ENCODE assay signal across 7 cellular contexts in the genomic region with DNA sequence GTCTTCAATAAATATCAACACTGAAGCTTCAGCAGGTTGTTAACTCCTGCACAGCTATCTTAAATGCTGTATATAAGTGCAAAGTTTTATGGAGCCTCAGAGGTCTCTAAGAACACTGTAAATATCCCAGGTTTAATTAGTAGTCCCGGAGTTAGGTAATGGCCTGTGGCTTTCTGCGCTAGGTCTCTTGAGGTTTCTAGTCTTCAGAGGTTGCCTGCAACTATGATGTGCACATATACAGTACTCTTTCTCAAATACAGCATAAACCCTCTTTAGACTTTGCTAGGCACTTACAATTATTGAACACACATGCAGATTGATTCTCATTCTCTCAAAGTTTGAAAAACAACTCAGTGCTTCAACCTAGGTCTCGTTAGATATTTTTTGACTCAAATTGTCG. TPM values are rescaled to one million over a fixed set of nuclear protein-coding genes. Genes with fewer than 3 reads are reported as not detected.
DNase-seq lines count a peak whose midpoint lies in the region; ATAC-seq and TF ChIP-seq lines count a peak whose summit lies in the region.

No MANE protein-coding gene starts in this region.

- H3K4me3 Mint-ChIP-seq in T-helper 17 cell: peak overlapping the region; percentile 98

- H3K27me3 Mint-ChIP-seq in T-helper 17 cell: no peaks in the 10 kb centered on the region

- no peak for ATAC-seq in T-helper 17 cell
- no peak for ATAC-seq in gastroesophageal sphincter
- no peak for ATAC-seq in left lobe of liver
- no peak for ATAC-seq in HG03025 (IDR thresholded peaks at IDR 0.05; ENCODE audit: low FRiP score, unreplicated experiment)
- ATAC-seq in HG02759 (IDR thresholded peaks at IDR 0.05; ENCODE audit: unreplicated experiment): no peak

- no peak overlapping the region for H3K9ac ChIP-seq in HUES6 (ENCODE audit: low read length)

- H3K36me3 Mint-ChIP-seq in T-helper 17 cell (ENCODE audit: low read depth): peaks cover 7% of the 10 kb centered on the region

- TF ChIP-seq CTCF in gastroesophageal sphincter (IDR thresholded peaks at IDR 0.05): no peak
- no peak for TF ChIP-seq CTCF in stomach (IDR thresholded peaks at IDR 0.05)

- H3K27ac Mint-ChIP-seq in T-helper 17 cell: peak overlapping the region; percentile 96

- no peaks in the 10 kb centered on the region for H3K27me3 ChIP-seq in HUES6 (ENCODE audit: control insufficient read depth, insufficient read depth, low read length)
- no peaks in the 10 kb centered on the region for H3K27me3 ChIP-seq in gastroesophageal sphincter
- H3K27me3 ChIP-seq in stomach: no peaks in the 10 kb centered on the region

- peaks cover 11% of the 10 kb centered on the region for H3K4me1 ChIP-seq in HUES6 (ENCODE audit: control insufficient read depth, insufficient read depth, low read length)
- H3K4me1 ChIP-seq in gastroesophageal sphincter: peaks cover 0 to 18% (median 5%) of the 10 kb centered on the region in 3 donors
- H3K4me1 ChIP-seq in stomach: peaks cover 7 to 19% (median 16%) of the 10 kb centered on the region in 4 donors

- no peak for TF ChIP-seq POLR2A in gastroesophageal sphincter (IDR thresholded peaks at IDR 0.05)
- TF ChIP-seq POLR2A in stomach (IDR thresholded peaks at IDR 0.05): no peak

- no peak overlapping the region for H3K27ac ChIP-seq in HUES6 (ENCODE audit: low read depth, low read length)
- H3K27ac ChIP-seq in gastroesophageal sphincter: peak overlapping the region in 3 of 4 donors; percentile 98 to 99 (median 98)
- H3K27ac ChIP-seq in stomach: peak overlapping the region in 4 of 5 donors; percentile 95 to 99 (median 98)

- DNase-seq in T-helper 17 cell: no peak
- DNase-seq in stomach: no peak
- DNase-seq in left lobe of liver (ENCODE audit: low spot score): no peak

- WGBS in gastroesophageal sphincter (ENCODE audit: low coverage in 1 of 2), 2 donors: 38 to 51% methylated on average over 3 to 4 of the region's 4 CpGs
- 26 to 43% (median 35%) methylated on average over 4 of the region's 4 CpGs for WGBS in stomach, 5 donors

- peaks cover 38% of the 10 kb centered on the region for H3K4me1 Mint-ChIP-seq in T-helper 17 cell

- no peaks in the 10 kb centered on the region for H3K36me3 ChIP-seq in HUES6 (ENCODE audit: control insufficient read depth, insufficient read depth, low read length)
- H3K36me3 ChIP-seq in gastroesophageal sphincter: no peaks in the 10 kb centered on the region
- H3K36me3 ChIP-seq in stomach: no peaks in the 10 kb centered on the region

- no peaks in the 10 kb centered on the region for H3K9me3 ChIP-seq in HUES6 (ENCODE audit: control insufficient read depth, insufficient read depth, low read depth, low read length)
- no peaks in the 10 kb centered on the region for H3K9me3 ChIP-seq in T-helper 17 cell (ENCODE audit: control insufficient read depth, low read length, poor library complexity, severe bottlenecking)
- H3K9me3 ChIP-seq in gastroesophageal sphincter: no peaks in the 10 kb centered on the region
- no peaks in the 10 kb centered on the region for H3K9me3 ChIP-seq in stomach

- TF ChIP-seq EP300 in gastroesophageal sphincter (IDR thresholded peaks at IDR 0.05) (no peak), stomach (IDR thresholded peaks at IDR 0.05) (no peak)

- peak overlapping the region; percentile 95 for H3K4me3 ChIP-seq in HUES6 (ENCODE audit: low read depth, low read length)
- H3K4me3 ChIP-seq in gastroesophageal sphincter: peak overlapping the region in 1 of 2 donors; percentile 88
- H3K4me3 ChIP-seq in stomach: peak overlapping the region; percentile 88 to 94 (median 90)

- intact Hi-C loops in stomach (cut with DNase I; ENCODE audit: low total_unique reads): loop anchor here (10.0 kb wide), 1 partner anchor 254 kb away; no protein-coding TSS in a partner anchor

RNA-seq across cellular contexts. Expression of gene KLLN, which starts 2.3 kb away (rescaled TPM):
- total RNA-seq in T-helper 17 cell (under 1 TPM; 0.21 to 0.55 TPM), gastroesophageal sphincter (under 1 TPM in 3 of 4 donors, not detected in 1; 0.05 to 0.54 (median 0.19) TPM), stomach (under 1 TPM in 1 of 5 donors, not detected in 4; 0.18 TPM), left lobe of liver (0.68 TPM)
- polyA plus RNA-seq in stomach: under 1 TPM; 0.23 to 0.37 (median 0.31) TPM

RNA-seq across cellular contexts. Expression of gene PTEN, which starts 2.4 kb away (rescaled TPM):
- total RNA-seq in T-helper 17 cell (10 to 100 TPM; 84.9 to 89.3 TPM), gastroesophageal sphincter (100 to 1,000 TPM in 3 of 4 donors, 10 to 100 TPM in 1; 90.8 to 146 (median 112) TPM), stomach (100 to 1,000 TPM in 3 of 5 donors, 10 to 100 TPM in 2; 56.6 to 374 (median 118) TPM), left lobe of liver (41.5 TPM)
- polyA plus RNA-seq in stomach: 10 to 100 TPM; 26.2 to 30.7 (median 30.3) TPM

RNA-seq across cellular contexts. Expression of gene ATAD1, which starts 43.0 kb away (rescaled TPM):
- total RNA-seq in T-helper 17 cell: 10 to 100 TPM; 25.1 to 32.2 TPM
- 10 to 100 TPM; 36.6 to 52.8 (median 45.8) TPM for total RNA-seq in gastroesophageal sphincter
- 10 to 100 TPM in 4 of 5 donors, 1 to 10 TPM in 1; 9.0 to 61.7 (median 21.6) TPM for total RNA-seq in stomach
- 10 to 100 TPM in 1 of 3 donors, 1 to 10 TPM in 2; 7.0 to 10.6 (median 7.4) TPM for polyA plus RNA-seq in stomach
- total RNA-seq in left lobe of liver: 20.6 TPM
